9 cellular contexts compared by ENCODE assay signal in the genomic region with DNA sequence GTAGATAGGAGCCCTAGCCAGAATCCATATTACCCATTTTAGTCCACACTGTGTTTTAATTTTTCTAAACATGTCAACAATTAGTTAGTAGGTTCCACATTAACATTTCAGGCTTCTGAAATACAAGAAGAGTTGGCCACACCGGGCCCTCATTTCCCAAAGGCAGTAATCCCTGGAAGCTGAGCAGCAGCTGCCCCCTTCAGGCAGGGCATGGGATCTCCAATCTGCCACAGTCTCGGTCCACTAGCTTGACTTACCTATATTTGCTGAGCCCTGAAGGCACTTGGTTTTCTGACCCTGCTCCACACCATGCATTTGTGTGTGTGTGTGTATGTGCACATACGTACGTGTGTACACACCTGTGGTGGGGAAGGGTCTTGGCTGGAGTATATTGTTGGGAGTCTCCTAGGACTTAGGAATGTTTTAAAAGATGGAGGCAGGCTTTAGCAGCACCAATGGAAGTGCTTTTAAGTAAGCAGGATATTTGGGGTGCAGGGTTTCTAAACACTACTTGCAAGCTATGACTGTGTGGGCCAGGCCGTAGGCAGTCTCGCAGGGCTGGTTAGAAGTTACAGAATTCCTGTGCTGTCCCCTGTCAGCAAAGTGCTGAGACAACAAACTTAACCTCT.
A peak's percentile ranks its signal among the peaks of the same experiment; 100 is the strongest.
DNase-seq lines count a peak whose midpoint lies in the region; ATAC-seq and TF ChIP-seq lines count a peak whose summit lies in the region.
"Had no signal": no experiment of that assay in that cellular context is flagged by ENCODE, and none has a peak within 500 bp of the region (broad histone marks: within the 10 kb centered on the region; RNA-seq: fewer than 3 reads in every experiment).

No MANE protein-coding gene starts in this region.

- no peak for TF ChIP-seq POLR2A in right lobe of liver (IDR thresholded peaks at IDR 0.05)

- H3K4me3 ChIP-seq in RWPE2 (ENCODE audit: severe bottlenecking) (no peak overlapping the region), right lobe of liver (no peak overlapping the region)

- peak; percentile 13 for DNase-seq in G401 (ENCODE audit: low spot score)
- DNase-seq in HK-2 (ENCODE audit: unreplicated experiment): peak; percentile 39
- no peak for DNase-seq in RWPE2 (ENCODE audit: low spot score)
- DNase-seq in right lobe of liver: peak in 2 of 3 donors; percentile 49 to 59
- DNase-seq in 8988T: no peak
- no peak for DNase-seq in germinal center (ENCODE audit: low spot score)
- no peak for DNase-seq in HCEC 1CT
- DNase-seq: activated naive CD8-positive, alpha-beta T cell treated with anti-CD3 and anti-CD28 coated beads, Interleukin-2, amount 10 ng/mL, durations not matched to agents 7 days and 5 days had no signal

- TF ChIP-seq CTCF in RWPE2 (IDR thresholded peaks at IDR 0.05; ENCODE audit: poor library complexity, severe bottlenecking) (peak; percentile 26), right lobe of liver (IDR thresholded peaks at IDR 0.05) (peak; percentile 42 to 78 (median 59))

- WGBS in right lobe of liver (ENCODE audit: insufficient coverage, low coverage, low lambda C conversion rate, missing lambda C conversion rate): 23% methylated on average over 6 of the region's 6 CpGs

- ATAC-seq in RWPE2 (ENCODE audit: low read depth): peak; percentile 36; the same call in 1 of the 3 replicates
- peak; percentile 71 to 89 (median 84) for ATAC-seq in right lobe of liver
- no peak for ATAC-seq in HG03378 (IDR thresholded peaks at IDR 0.05; ENCODE audit: unreplicated experiment)

- in situ Hi-C loops in G401 (cut with HindIII; ENCODE audit: low sequenced_read_pairs): no loop called here

- H3K36me3 ChIP-seq in RWPE2 (ENCODE audit: low read depth) (no peaks in the 10 kb centered on the region), right lobe of liver (no peaks in the 10 kb centered on the region)

- intact Hi-C loops in right lobe of liver (cut with DNase I): no loop called here

- H3K4me1 ChIP-seq in RWPE2 (ENCODE audit: insufficient read depth, poor library complexity, severe bottlenecking) (no peaks in the 10 kb centered on the region), right lobe of liver (no peaks in the 10 kb centered on the region)

- H3K9me3 ChIP-seq in RWPE2 (ENCODE audit: severe bottlenecking) (no peaks in the 10 kb centered on the region), right lobe of liver (no peaks in the 10 kb centered on the region)

- H3K27me3 ChIP-seq in RWPE2 (ENCODE audit: insufficient read depth, poor library complexity, severe bottlenecking): peaks cover 2% of the 10 kb centered on the region
- no peaks in the 10 kb centered on the region for H3K27me3 ChIP-seq in right lobe of liver

- H3K27ac ChIP-seq in RWPE2 (ENCODE audit: poor library complexity, severe bottlenecking): no peak overlapping the region
- no peak overlapping the region for H3K27ac ChIP-seq in right lobe of liver

Comparison
In these comparisons a context has a peak if more than half of its experiments do, and no peak if none do; other contexts are left out.
1. DNase-seq: peak in G401 (single experiment), HK-2 (single experiment) and right lobe of liver (2 of 3); none in RWPE2 (single experiment), 8988T (single experiment), germinal center (single experiment) and HCEC 1CT (single experiment).